Comparison of ENCODE assay signal across 15 cellular contexts in the genomic region with DNA sequence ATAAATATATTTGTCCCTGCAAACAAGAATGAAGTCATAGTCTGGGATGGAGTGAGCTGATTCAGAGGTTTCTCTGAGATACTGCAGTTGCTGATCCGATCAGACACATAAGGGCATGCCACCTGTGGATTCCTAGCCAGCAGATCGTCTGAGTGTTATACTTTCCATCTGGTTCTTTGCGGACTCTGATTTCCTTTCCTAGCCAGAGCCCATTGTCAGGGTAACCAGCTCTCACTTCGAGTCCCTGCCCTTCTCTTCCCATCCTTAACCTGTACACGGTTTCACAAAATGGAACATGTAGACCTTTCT.
"Had no signal": no experiment of that assay in that cellular context is flagged by ENCODE, and none has a peak within 500 bp of the region (broad histone marks: within the 10 kb centered on the region; RNA-seq: fewer than 3 reads in every experiment).

No MANE protein-coding gene starts in this region.

- H3K9ac ChIP-seq: neural progenitor cell, parathyroid adenoma had no signal

- FAIRE-seq: colon, endothelial cell of umbilical vein had no signal

- H3K4me2 ChIP-seq: neural progenitor cell had no signal

- H3K27ac ChIP-seq: cardiac muscle cell, gastrocnemius medialis, heart right ventricle, neural progenitor cell, parathyroid adenoma, skin epidermis, tibial artery, vagina had no signal

- H2AFZ ChIP-seq: neural progenitor cell, parathyroid adenoma had no signal

- H3K27me3 ChIP-seq: gastrocnemius medialis, heart right ventricle, neural progenitor cell, tibial artery, vagina had no signal

- H3K4me1 ChIP-seq: gastrocnemius medialis, heart right ventricle, neural progenitor cell, parathyroid adenoma, tibial artery, vagina had no signal

- H3K27ac Mint-ChIP-seq: activated naive CD4-positive, alpha-beta T cell treated with anti-CD3 and anti-CD28 coated beads, Interleukin-2, amount 50 U/mL, for 72 hours; neural progenitor cell; T-helper 17 cell had no signal

- H3K4me3 ChIP-seq: cardiac muscle cell, gastrocnemius medialis, heart right ventricle, neural progenitor cell, skin epidermis, tibial artery, vagina had no signal

- H3K9me3 ChIP-seq: gastrocnemius medialis, heart right ventricle, tibial artery, vagina had no signal

- DNase-seq: activated effector memory CD4-positive, alpha-beta T cell treated with anti-CD3 and anti-CD28 coated beads, Interleukin-2, amount 50 U/mL, for 16 hours; activated T-cell treated with anti-CD3 and anti-CD28 coated beads, Interleukin-2, amount 50 U/mL, for 4 hours; gastrocnemius medialis; heart right ventricle; kidney glomerular epithelial cell; T-helper 17 cell; tibial artery had no signal

- H3K36me3 ChIP-seq: cardiac muscle cell, gastrocnemius medialis, heart right ventricle, neural progenitor cell, tibial artery, vagina had no signal

- H3K36me3 Mint-ChIP-seq: activated naive CD4-positive, alpha-beta T cell treated with anti-CD3 and anti-CD28 coated beads, Interleukin-2, amount 50 U/mL, for 72 hours; neural progenitor cell had no signal

- H3K79me2 ChIP-seq: parathyroid adenoma had no signal

- H3K9me3 Mint-ChIP-seq: activated T-cell treated with anti-CD3 and anti-CD28 coated beads, Interleukin-2, amount 50 U/mL, for 4 hours; neural progenitor cell had no signal

- H3K4me3 Mint-ChIP-seq: activated T-cell treated with anti-CD3 and anti-CD28 coated beads, Interleukin-2, amount 50 U/mL, for 4 hours; neural progenitor cell; T-helper 17 cell had no signal
